ENCODE assay signal across 20 cellular contexts in the genomic region with DNA sequence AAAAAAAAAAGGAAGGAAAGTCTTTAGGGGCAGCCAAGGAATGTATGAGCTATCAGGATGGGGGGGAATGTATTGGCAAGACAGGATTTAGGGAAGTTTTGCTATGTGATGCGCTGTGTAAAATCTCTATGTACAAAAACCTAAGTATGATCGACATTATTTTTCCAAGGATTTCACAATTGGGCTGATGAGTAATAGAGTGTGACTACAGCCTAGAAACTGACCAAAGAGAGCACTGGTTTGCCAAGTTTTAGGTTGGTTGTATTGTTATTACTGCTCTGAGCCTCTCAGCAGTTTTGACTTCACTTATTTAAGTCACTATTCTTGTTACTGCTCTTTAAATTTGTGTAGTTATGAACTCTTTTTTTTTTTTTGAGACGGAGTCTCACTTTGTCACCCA.
DNase-seq lines count a peak whose midpoint lies in the region; ATAC-seq, FAIRE-seq and TF ChIP-seq lines count a peak whose summit lies in the region.
"Had no signal": no experiment of that assay in that cellular context is flagged by ENCODE, and none has a peak within 500 bp of the region (broad histone marks: within the 10 kb centered on the region; RNA-seq: fewer than 3 reads in every experiment).

No MANE protein-coding gene starts in this region.

- no peaks in the 10 kb centered on the region for H3K27me3 Mint-ChIP-seq in activated T-cell treated with anti-CD3 and anti-CD28 coated beads, Interleukin-2, amount 50 U/mL, for 72 hours (ENCODE audit: low read depth)
- H3K27me3 Mint-ChIP-seq: activated naive CD4-positive, alpha-beta T cell treated with anti-CD3 and anti-CD28 coated beads, Interleukin-2, amount 50 U/mL, for 24 hours had no signal

- DNase-seq in AG20443 (ENCODE audit: low spot score), result peak; percentile 47
- DNase-seq in NCI-H226, result peak; percentile 6
- peak; percentile 89 for DNase-seq in choroid plexus epithelial cell (ENCODE audit: low read depth)
- DNase-seq in HepG2 (ENCODE audit: low spot score), result no peak
- no peak for DNase-seq in NCI-H2107 (lab: John Stamatoyannopoulos, UW)
- no peak for DNase-seq in small intestine
- DNase-seq in Kasumi-1 (lab: John Stamatoyannopoulos, UW), result no peak
- no peak for DNase-seq in activated T-cell treated with anti-CD3 and anti-CD28 coated beads, Interleukin-2, amount 50 U/mL, for 72 hours
- DNase-seq: activated B cell treated with CpG ODN at 0.5 μM for 24 hours; DMS79; foreskin melanocyte; midbrain; NCI-H1417; NCI-H446; stimulated activated CD4-positive, alpha-beta T cell treated with anti-CD3 and anti-CD28 coated beads, Interleukin-12 subunit alpha, Interleukin-12 subunit beta, amount 100 ng/mL, for 4 hours had no signal

- H3K4me2 ChIP-seq in HepG2 (ENCODE audit: low read depth, low read length), result no peak overlapping the region

- no peak for TF ChIP-seq POLR2A in HepG2 (IDR thresholded peaks at IDR 0.05; ENCODE audit: insufficient read depth in 1 of 2, low read depth in 2 of 2, low read length in 2 of 2)

- no TSS peak for BruUV-seq in HepG2 (replicated peaks; lab: Mats Ljungman, UMichigan)

- H3K36me3 ChIP-seq in HepG2 (replicated peaks in 1 of 2; ENCODE audit: control insufficient read depth in 1 of 2, insufficient read depth in 2 of 2, low read length in 2 of 2) (no peaks in the 10 kb centered on the region), small intestine (ENCODE audit: control insufficient read depth in 2 of 2, insufficient read depth in 2 of 2, low read length in 2 of 2) (no peaks in the 10 kb centered on the region)
- H3K36me3 ChIP-seq: suprapubic skin had no signal

- H3K9me3 ChIP-seq in HepG2 (ENCODE audit: low read length) (no peaks in the 10 kb centered on the region), small intestine (ENCODE audit: control insufficient read depth, low read depth) (no peaks in the 10 kb centered on the region)
- H3K9me3 ChIP-seq: suprapubic skin had no signal

- POLR2A ChIA-PET in HepG2 (lab: Yijun Ruan, JAX), result no interaction called here

- H3K4me3 ChIP-seq in choroid plexus epithelial cell (ENCODE audit: low read depth, low read length), result no peak overlapping the region
- H3K4me3 ChIP-seq in HepG2 (replicated peaks in 1 of 3; ENCODE audit: insufficient read depth in 1 of 3, low read depth in 2 of 3, low read length in 3 of 3), result no peak overlapping the region
- no peak overlapping the region for H3K4me3 ChIP-seq in small intestine (ENCODE audit: low read depth in 1 of 2, low read length in 2 of 2)
- H3K4me3 ChIP-seq: suprapubic skin had no signal

- no peaks in the 10 kb centered on the region for H3K36me3 Mint-ChIP-seq in activated T-cell treated with anti-CD3 and anti-CD28 coated beads, Interleukin-2, amount 50 U/mL, for 72 hours (ENCODE audit: insufficient read depth in 2 of 2)

- 69% methylated on average over 3 of the region's 3 CpGs for WGBS in HepG2 (ENCODE audit: low lambda C conversion rate)
- 86 to 97% (median 91%) methylated on average over 3 of the region's 3 CpGs for WGBS in small intestine, 3 donors

- no peaks in the 10 kb centered on the region for H3K4me1 Mint-ChIP-seq in activated T-cell treated with anti-CD3 and anti-CD28 coated beads, Interleukin-2, amount 50 U/mL, for 72 hours (ENCODE audit: low read depth)
- H3K4me1 Mint-ChIP-seq: activated B cell treated with CpG ODN at 0.5 μM for 24 hours; activated naive CD4-positive, alpha-beta T cell treated with anti-CD3 and anti-CD28 coated beads, Interleukin-2, amount 50 U/mL, for 24 hours; B cell had no signal

- TF ChIP-seq RAD21 in HepG2 (CRISPR knock-in tag; IDR thresholded peaks at IDR 0.05), result no peak

- no peaks in the 10 kb centered on the region for H3K27me3 ChIP-seq in HepG2 (ENCODE audit: control insufficient read depth in 1 of 2, insufficient read depth in 2 of 2, low read length in 2 of 2)
- no peaks in the 10 kb centered on the region for H3K27me3 ChIP-seq in small intestine (ENCODE audit: control insufficient read depth in 2 of 2, insufficient read depth in 2 of 2, low read length in 2 of 2)
- H3K27me3 ChIP-seq: suprapubic skin had no signal

- H3K9ac ChIP-seq in HepG2 (ENCODE audit: insufficient read depth, low read depth, low read length), result no peak overlapping the region
- H3K9ac ChIP-seq: parathyroid adenoma had no signal

- intact Hi-C loops in HepG2 (cut with micrococcal nuclease; ENCODE audit: unreplicated experiment), result no loop called here

- H3K9me3 Mint-ChIP-seq in activated T-cell treated with anti-CD3 and anti-CD28 coated beads, Interleukin-2, amount 50 U/mL, for 72 hours, result no peaks in the 10 kb centered on the region
- H3K9me3 Mint-ChIP-seq: activated B cell treated with CpG ODN at 0.5 μM for 24 hours; activated naive CD4-positive, alpha-beta T cell treated with anti-CD3 and anti-CD28 coated beads, Interleukin-2, amount 50 U/mL, for 24 hours had no signal

- no peak overlapping the region for H2AFZ ChIP-seq in HepG2 (ENCODE audit: low read length)
- H2AFZ ChIP-seq: parathyroid adenoma had no signal

- TF ChIP-seq EP300 in HepG2 (IDR thresholded peaks at IDR 0.05; ENCODE audit: low read depth in 2 of 2, low read length in 2 of 2), result no peak
- TF ChIP-seq EP300 in HepG2 (CRISPR knock-in tag; IDR thresholded peaks at IDR 0.05; ENCODE audit: borderline replicate concordance), result no peak

- H3K4me3 Mint-ChIP-seq in activated T-cell treated with anti-CD3 and anti-CD28 coated beads, Interleukin-2, amount 50 U/mL, for 72 hours, result no peak overlapping the region
- H3K4me3 Mint-ChIP-seq: activated B cell treated with CpG ODN at 0.5 μM for 24 hours; activated naive CD4-positive, alpha-beta T cell treated with anti-CD3 and anti-CD28 coated beads, Interleukin-2, amount 50 U/mL, for 24 hours; B cell had no signal

- H3K4me1 ChIP-seq in HepG2 (ENCODE audit: insufficient read depth, low read length), result peaks cover 33% of the 10 kb centered on the region
- H3K4me1 ChIP-seq in small intestine (ENCODE audit: control insufficient read depth in 2 of 2, insufficient read depth in 1 of 2, low read depth in 1 of 2, low read length in 1 of 2), result no peaks in the 10 kb centered on the region
- H3K4me1 ChIP-seq: parathyroid adenoma, suprapubic skin had no signal

- TF ChIP-seq CTCF in choroid plexus epithelial cell (conservative IDR thresholded peaks at IDR 0.05; ENCODE audit: low read depth, low read length) (no peak), HepG2 (CRISPR knock-in tag; IDR thresholded peaks at IDR 0.05) (no peak)

- no peak overlapping the region for H3K27ac Mint-ChIP-seq in activated T-cell treated with anti-CD3 and anti-CD28 coated beads, Interleukin-2, amount 50 U/mL, for 72 hours
- H3K27ac Mint-ChIP-seq: activated B cell treated with CpG ODN at 0.5 μM for 24 hours; activated naive CD4-positive, alpha-beta T cell treated with anti-CD3 and anti-CD28 coated beads, Interleukin-2, amount 50 U/mL, for 24 hours; B cell had no signal

- CTCF ChIA-PET in HepG2 (lab: Yijun Ruan, JAX; ENCODE audit: low intra/inter-chr PET ratio, low total read pairs), result no interaction called here

- H3K79me2 ChIP-seq in HepG2 (ENCODE audit: insufficient read depth, low read length), result no peaks in the 10 kb centered on the region
- H3K79me2 ChIP-seq: parathyroid adenoma had no signal

- H4K20me1 ChIP-seq in HepG2 (ENCODE audit: insufficient read depth, low read length), result no peaks in the 10 kb centered on the region

- H3K27ac ChIP-seq in HepG2 (ENCODE audit: extremely low read length, insufficient read depth, low read length), result no peak overlapping the region
- H3K27ac ChIP-seq in small intestine (ENCODE audit: low read depth in 1 of 2, low read length in 1 of 2), result no peak overlapping the region
- H3K27ac ChIP-seq: parathyroid adenoma, suprapubic skin had no signal

- in situ Hi-C loops in HepG2 (cut with HindIII; ENCODE audit: extremely low pct_ligation_motif_present, low pct_unique_long_range_greater_than_20kb), result no loop called here

- no peak for FAIRE-seq in HepG2 (lab: Jason Lieb, UNC)
- no peak for FAIRE-seq in small intestine (lab: Jason Lieb, UNC)
- FAIRE-seq: colon had no signal

- ATAC-seq in HepG2, result no peak
- ATAC-seq in activated T-cell treated with anti-CD3 and anti-CD28 coated beads, Interleukin-2, amount 50 U/mL, for 72 hours (replicated peaks in 1 of 2), result no peak

TF ChIP-seq in HepG2, 621 proteins besides CTCF, POLR2A, EP300 and RAD21:
- TF ChIP-seq CEBPB (IDR thresholded peaks at IDR 0.05; ENCODE audit: borderline replicate concordance, low read depth, low read length) (peak; percentile 44; the same call in 1 of the 2 replicates), DNMT3B (CRISPR knock-in tag; conservative IDR thresholded peaks at IDR 0.05) (no peak), ZNF850 (CRISPR knock-in tag; conservative IDR thresholded peaks at IDR 0.05) (no peak), ARNTL (CRISPR knock-in tag; IDR thresholded peaks at IDR 0.05) (no peak), ZBTB7A (CRISPR knock-in tag; IDR thresholded peaks at IDR 0.05) (no peak)

Comparison
In these comparisons a context has a peak if more than half of its experiments do, and no peak if none do; other contexts are left out.
1. DNase-seq: peak in AG20443 (single experiment), NCI-H226 (single experiment) and choroid plexus epithelial cell (single experiment); none in HepG2 (single experiment), NCI-H2107 (single experiment), small intestine (single experiment), Kasumi-1 (0 of 2) and activated T-cell treated with anti-CD3 and anti-CD28 coated beads, Interleukin-2, amount 50 U/mL, for 72 hours (0 of 2).